Comparison of ENCODE assay signal across 1 cellular context in the genomic region with DNA sequence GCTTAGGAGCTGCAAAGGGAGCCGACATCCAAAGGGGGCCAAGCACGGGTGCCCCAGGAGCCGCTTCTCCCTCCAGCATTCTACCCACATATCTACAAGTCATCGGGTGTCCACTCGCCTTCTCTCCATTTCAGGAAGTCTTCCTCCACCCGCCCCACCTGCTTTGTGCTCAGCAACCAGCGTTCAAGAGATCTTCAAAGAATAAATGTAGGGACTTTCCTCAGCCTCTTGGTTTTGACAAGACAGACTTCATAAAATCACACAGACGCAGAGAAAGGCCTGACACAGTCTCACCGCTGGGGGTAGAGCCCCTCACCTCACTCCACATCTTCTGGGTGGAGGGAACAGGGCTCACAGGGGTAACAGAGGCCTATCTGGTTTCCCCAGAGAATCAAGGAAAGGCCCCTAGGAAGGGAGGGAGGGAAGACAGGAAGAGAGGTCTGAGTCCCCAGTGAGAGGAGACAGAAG.
TF ChIP-seq lines count a peak whose summit lies in the region.

No MANE protein-coding gene starts in this region.

TF ChIP-seq in GM23338, 12 proteins besides CTCF, POLR2A, EP300 and RAD21 (continued from another document):
- TF ChIP-seq, protein P1, sequence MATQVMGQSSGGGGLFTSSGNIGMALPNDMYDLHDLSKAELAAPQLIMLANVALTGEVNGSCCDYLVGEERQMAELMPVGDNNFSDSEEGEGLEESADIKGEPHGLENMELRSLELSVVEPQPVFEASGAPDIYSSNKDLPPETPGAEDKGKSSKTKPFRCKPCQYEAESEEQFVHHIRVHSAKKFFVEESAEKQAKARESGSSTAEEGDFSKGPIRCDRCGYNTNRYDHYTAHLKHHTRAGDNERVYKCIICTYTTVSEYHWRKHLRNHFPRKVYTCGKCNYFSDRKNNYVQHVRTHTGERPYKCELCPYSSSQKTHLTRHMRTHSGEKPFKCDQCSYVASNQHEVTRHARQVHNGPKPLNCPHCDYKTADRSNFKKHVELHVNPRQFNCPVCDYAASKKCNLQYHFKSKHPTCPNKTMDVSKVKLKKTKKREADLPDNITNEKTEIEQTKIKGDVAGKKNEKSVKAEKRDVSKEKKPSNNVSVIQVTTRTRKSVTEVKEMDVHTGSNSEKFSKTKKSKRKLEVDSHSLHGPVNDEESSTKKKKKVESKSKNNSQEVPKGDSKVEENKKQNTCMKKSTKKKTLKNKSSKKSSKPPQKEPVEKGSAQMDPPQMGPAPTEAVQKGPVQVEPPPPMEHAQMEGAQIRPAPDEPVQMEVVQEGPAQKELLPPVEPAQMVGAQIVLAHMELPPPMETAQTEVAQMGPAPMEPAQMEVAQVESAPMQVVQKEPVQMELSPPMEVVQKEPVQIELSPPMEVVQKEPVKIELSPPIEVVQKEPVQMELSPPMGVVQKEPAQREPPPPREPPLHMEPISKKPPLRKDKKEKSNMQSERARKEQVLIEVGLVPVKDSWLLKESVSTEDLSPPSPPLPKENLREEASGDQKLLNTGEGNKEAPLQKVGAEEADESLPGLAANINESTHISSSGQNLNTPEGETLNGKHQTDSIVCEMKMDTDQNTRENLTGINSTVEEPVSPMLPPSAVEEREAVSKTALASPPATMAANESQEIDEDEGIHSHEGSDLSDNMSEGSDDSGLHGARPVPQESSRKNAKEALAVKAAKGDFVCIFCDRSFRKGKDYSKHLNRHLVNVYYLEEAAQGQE (IDR thresholded peaks at IDR 0.05; ENCODE audit: unreplicated experiment), result no peak
- TF ChIP-seq, protein P2, sequence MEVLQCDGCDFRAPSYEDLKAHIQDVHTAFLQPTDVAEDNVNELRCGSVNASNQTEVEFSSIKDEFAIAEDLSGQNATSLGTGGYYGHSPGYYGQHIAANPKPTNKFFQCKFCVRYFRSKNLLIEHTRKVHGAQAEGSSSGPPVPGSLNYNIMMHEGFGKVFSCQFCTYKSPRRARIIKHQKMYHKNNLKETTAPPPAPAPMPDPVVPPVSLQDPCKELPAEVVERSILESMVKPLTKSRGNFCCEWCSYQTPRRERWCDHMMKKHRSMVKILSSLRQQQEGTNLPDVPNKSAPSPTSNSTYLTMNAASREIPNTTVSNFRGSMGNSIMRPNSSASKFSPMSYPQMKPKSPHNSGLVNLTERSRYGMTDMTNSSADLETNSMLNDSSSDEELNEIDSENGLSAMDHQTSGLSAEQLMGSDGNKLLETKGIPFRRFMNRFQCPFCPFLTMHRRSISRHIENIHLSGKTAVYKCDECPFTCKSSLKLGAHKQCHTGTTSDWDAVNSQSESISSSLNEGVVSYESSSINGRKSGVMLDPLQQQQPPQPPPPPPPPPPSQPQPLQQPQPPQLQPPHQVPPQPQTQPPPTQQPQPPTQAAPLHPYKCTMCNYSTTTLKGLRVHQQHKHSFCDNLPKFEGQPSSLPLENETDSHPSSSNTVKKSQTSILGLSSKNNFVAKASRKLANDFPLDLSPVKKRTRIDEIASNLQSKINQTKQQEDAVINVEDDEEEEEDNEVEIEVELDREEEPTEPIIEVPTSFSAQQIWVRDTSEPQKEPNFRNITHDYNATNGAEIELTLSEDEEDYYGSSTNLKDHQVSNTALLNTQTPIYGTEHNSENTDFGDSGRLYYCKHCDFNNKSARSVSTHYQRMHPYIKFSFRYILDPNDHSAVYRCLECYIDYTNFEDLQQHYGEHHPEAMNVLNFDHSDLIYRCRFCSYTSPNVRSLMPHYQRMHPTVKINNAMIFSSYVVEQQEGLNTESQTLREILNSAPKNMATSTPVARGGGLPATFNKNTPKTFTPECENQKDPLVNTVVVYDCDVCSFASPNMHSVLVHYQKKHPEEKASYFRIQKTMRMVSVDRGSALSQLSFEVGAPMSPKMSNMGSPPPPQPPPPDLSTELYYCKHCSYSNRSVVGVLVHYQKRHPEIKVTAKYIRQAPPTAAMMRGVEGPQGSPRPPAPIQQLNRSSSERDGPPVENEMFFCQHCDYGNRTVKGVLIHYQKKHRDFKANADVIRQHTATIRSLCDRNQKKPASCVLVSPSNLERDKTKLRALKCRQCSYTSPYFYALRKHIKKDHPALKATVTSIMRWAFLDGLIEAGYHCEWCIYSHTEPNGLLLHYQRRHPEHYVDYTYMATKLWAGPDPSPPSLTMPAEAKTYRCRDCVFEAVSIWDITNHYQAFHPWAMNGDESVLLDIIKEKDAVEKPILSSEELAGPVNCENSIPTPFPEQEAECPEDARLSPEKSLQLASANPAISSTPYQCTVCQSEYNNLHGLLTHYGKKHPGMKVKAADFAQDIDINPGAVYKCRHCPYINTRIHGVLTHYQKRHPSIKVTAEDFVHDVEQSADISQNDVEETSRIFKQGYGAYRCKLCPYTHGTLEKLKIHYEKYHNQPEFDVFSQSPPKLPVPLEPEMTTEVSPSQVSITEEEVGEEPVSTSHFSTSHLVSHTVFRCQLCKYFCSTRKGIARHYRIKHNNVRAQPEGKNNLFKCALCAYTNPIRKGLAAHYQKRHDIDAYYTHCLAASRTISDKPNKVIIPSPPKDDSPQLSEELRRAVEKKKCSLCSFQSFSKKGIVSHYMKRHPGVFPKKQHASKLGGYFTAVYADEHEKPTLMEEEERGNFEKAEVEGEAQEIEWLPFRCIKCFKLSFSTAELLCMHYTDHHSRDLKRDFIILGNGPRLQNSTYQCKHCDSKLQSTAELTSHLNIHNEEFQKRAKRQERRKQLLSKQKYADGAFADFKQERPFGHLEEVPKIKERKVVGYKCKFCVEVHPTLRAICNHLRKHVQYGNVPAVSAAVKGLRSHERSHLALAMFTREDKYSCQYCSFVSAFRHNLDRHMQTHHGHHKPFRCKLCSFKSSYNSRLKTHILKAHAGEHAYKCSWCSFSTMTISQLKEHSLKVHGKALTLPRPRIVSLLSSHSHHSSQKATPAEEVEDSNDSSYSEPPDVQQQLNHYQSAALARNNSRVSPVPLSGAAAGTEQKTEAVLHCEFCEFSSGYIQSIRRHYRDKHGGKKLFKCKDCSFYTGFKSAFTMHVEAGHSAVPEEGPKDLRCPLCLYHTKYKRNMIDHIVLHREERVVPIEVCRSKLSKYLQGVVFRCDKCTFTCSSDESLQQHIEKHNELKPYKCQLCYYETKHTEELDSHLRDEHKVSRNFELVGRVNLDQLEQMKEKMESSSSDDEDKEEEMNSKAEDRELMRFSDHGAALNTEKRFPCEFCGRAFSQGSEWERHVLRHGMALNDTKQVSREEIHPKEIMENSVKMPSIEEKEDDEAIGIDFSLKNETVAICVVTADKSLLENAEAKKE (CRISPR knock-in tag; IDR thresholded peaks at IDR 0.05), result no peak
- TF ChIP-seq ZNF331 (CRISPR knock-in tag; IDR thresholded peaks at IDR 0.05; ENCODE audit: low read depth), result no peak
